In the genomic region with DNA sequence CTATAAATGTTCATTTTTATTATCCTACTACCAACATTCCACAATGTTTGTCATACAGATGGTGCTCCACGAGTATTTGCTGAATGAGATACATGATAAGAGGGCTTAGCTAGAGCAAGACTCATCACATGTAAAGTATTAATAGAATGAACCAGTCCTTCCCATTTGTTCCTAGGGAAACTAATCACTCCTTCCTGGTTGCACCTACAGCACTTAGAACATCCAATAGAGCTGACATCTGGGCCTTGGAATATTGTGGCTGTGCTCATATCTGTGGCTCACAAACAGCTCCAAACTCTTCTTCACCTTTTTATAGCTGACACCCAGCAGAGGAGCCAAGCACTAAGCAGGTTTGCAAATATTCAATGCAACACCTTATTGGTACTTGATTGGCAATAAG, we compare ENCODE assay signal across 26 cellular contexts.
"Had no signal": no experiment of that assay in that cellular context is flagged by ENCODE, and none has a peak within 500 bp of the region (broad histone marks: within the 10 kb centered on the region; RNA-seq: fewer than 3 reads in every experiment).

No MANE protein-coding gene starts in this region.

- H3K4me1 Mint-ChIP-seq: immature natural killer cell, mesothelial cell of epicardium, naive B cell had no signal

- H3K4me3 ChIP-seq: colonic mucosa, gastroesophageal sphincter, heart left ventricle, hepatocyte, left lung, lower lobe of right lung, mucosa of descending colon had no signal

- H3K9me3 ChIP-seq: colonic mucosa, lower lobe of right lung, mucosa of descending colon had no signal

- H3K79me2 ChIP-seq: hepatocyte had no signal

- H3K4me2 ChIP-seq: hepatocyte had no signal

- H3K4me3 Mint-ChIP-seq: dendritic cell treated with granulocyte-macrophage colony-stimulating factor and Interleukin-4, amounts not matched to agents 40 ng/mL and 50 ng/mL, for 4 days; effector memory CD8-positive, alpha-beta T cell; endodermal cell; immature natural killer cell; mesothelial cell of epicardium; naive B cell had no signal

- H3K27ac ChIP-seq: colonic mucosa, epithelial cell of prostate, foreskin keratinocyte, gastroesophageal sphincter, heart left ventricle, hepatocyte, left lung, lower lobe of right lung had no signal

- H3K27me3 ChIP-seq: colonic mucosa, foreskin keratinocyte, heart left ventricle, hepatocyte, left lung had no signal

- H3K36me3 ChIP-seq: colonic mucosa, gastroesophageal sphincter, heart left ventricle, left lung, lower lobe of right lung had no signal

- H3K4me1 ChIP-seq: colonic mucosa, foreskin keratinocyte, gastroesophageal sphincter, heart left ventricle, left lung, lower lobe of right lung had no signal

- H3K27ac Mint-ChIP-seq: dendritic cell treated with granulocyte-macrophage colony-stimulating factor and Interleukin-4, amounts not matched to agents 40 ng/mL and 50 ng/mL, for 4 days; effector memory CD8-positive, alpha-beta T cell; endodermal cell; immature natural killer cell; mesothelial cell of epicardium; naive B cell had no signal

- FAIRE-seq: endometrium, frontal cortex, keratinocyte had no signal

- ATAC-seq: effector memory CD8-positive, alpha-beta T cell; esophagus mucosa; foreskin keratinocyte; gastroesophageal sphincter; heart left ventricle; left cardiac atrium; left lung; left ventricle myocardium superior; lower lobe of right lung; mucosa of descending colon had no signal

- DNase-seq: colonic mucosa; cortex of kidney; effector CD8-positive, alpha-beta T cell; effector memory CD8-positive, alpha-beta T cell; endodermal cell; erythroblast; heart left ventricle; hypothalamus; immature natural killer cell; left cardiac atrium; left lung; left ventricle myocardium superior; lower lobe of right lung; mesenchymal stem cell; mucosa of descending colon; naive B cell had no signal

- H3K36me3 Mint-ChIP-seq: mesothelial cell of epicardium had no signal

- H2AFZ ChIP-seq: hepatocyte had no signal
